Comparison of ENCODE assay signal across 9 cellular contexts in genomic region chr20:52971498-52972189, GRCh38. TPM values are rescaled to one million over a fixed set of nuclear protein-coding genes. Genes with fewer than 3 reads are reported as not detected.
DNase-seq lines count a peak whose midpoint lies in the region; ATAC-seq and TF ChIP-seq lines count a peak whose summit lies in the region.
"Had no signal": no experiment of that assay in that cellular context is flagged by ENCODE, and none has a peak within 500 bp of the region (broad histone marks: within the 10 kb centered on the region; RNA-seq: fewer than 3 reads in every experiment).

No MANE protein-coding gene starts in this region.

- ATAC-seq in stimulated activated effector memory CD8-positive, alpha-beta T cell treated with anti-CD3 and anti-CD28 coated beads, Interleukin-12 subunit alpha, Interleukin-12 subunit beta, amount 100 ng/mL, for 72 hours = no peak
- no peak for ATAC-seq in HG02938 (IDR thresholded peaks at IDR 0.05; ENCODE audit: unreplicated experiment)

- no peak overlapping the region for H3K27ac Mint-ChIP-seq in activated naive CD8-positive, alpha-beta T cell
- no peak overlapping the region for H3K27ac Mint-ChIP-seq in stimulated activated effector memory CD8-positive, alpha-beta T cell treated with anti-CD3 and anti-CD28 coated beads, Interleukin-12 subunit alpha, Interleukin-12 subunit beta, amount 100 ng/mL, for 72 hours

- H3K79me2 ChIP-seq in KMS-11 (ENCODE audit: insufficient read depth, low read depth) = no peaks in the 10 kb centered on the region

- H3K4me3 ChIP-seq in KMS-11 (IDR thresholded peaks at IDR 0.05; ENCODE audit: insufficient read depth, low read depth, low read length) (no peak overlapping the region), iPS-20b (ENCODE audit: low read length) (peak overlapping the region; percentile 94; the same call in 1 of the 2 replicates)

- H3K36me3 ChIP-seq in KMS-11 (ENCODE audit: insufficient read depth) (no peaks in the 10 kb centered on the region), iPS-20b (ENCODE audit: insufficient read depth, low read depth, low read length) (no peaks in the 10 kb centered on the region)

- peak overlapping the region; percentile 81 for H3K4me3 Mint-ChIP-seq in activated naive CD8-positive, alpha-beta T cell
- peak overlapping the region; percentile 56 for H3K4me3 Mint-ChIP-seq in stimulated activated effector memory CD8-positive, alpha-beta T cell treated with anti-CD3 and anti-CD28 coated beads, Interleukin-12 subunit alpha, Interleukin-12 subunit beta, amount 100 ng/mL, for 72 hours

- H3K36me3 Mint-ChIP-seq in activated naive CD8-positive, alpha-beta T cell = no peaks in the 10 kb centered on the region
- no peaks in the 10 kb centered on the region for H3K36me3 Mint-ChIP-seq in stimulated activated effector memory CD8-positive, alpha-beta T cell treated with anti-CD3 and anti-CD28 coated beads, Interleukin-12 subunit alpha, Interleukin-12 subunit beta, amount 100 ng/mL, for 72 hours

- H3K27me3 Mint-ChIP-seq in activated naive CD8-positive, alpha-beta T cell = peaks cover 5% of the 10 kb centered on the region

- H4K20me1 ChIP-seq in KMS-11 (ENCODE audit: insufficient read depth) = no peaks in the 10 kb centered on the region

- TF ChIP-seq CTCF in KMS-11 (conservative IDR thresholded peaks at IDR 0.05; ENCODE audit: low read depth, low read length) = no peak

- no peaks in the 10 kb centered on the region for H3K9me3 ChIP-seq in iPS-20b (ENCODE audit: insufficient read depth, low read depth, low read length)

- H3K9me3 Mint-ChIP-seq in activated naive CD8-positive, alpha-beta T cell (ENCODE audit: low read depth) = no peaks in the 10 kb centered on the region
- H3K9me3 Mint-ChIP-seq in stimulated activated effector memory CD8-positive, alpha-beta T cell treated with anti-CD3 and anti-CD28 coated beads, Interleukin-12 subunit alpha, Interleukin-12 subunit beta, amount 100 ng/mL, for 72 hours = peaks cover 2% of the 10 kb centered on the region

- H2AFZ ChIP-seq in KMS-11 (ENCODE audit: low read depth) = peak overlapping the region; percentile 92

- peak overlapping the region; percentile 47 for H3K4me2 ChIP-seq in KMS-11

- H3K27ac ChIP-seq in KMS-11 (no peak overlapping the region), iPS-20b (ENCODE audit: low read length) (no peak overlapping the region)

- H3K27me3 ChIP-seq in KMS-11 (ENCODE audit: insufficient read depth, low read depth) (no peaks in the 10 kb centered on the region), iPS-20b (ENCODE audit: insufficient read depth, low read length) (peaks cover 46% of the 10 kb centered on the region)

- no peak for DNase-seq in stimulated activated effector memory CD8-positive, alpha-beta T cell treated with anti-CD3 and anti-CD28 coated beads, Interleukin-12 subunit alpha, Interleukin-12 subunit beta, amount 100 ng/mL, for 72 hours (ENCODE audit: low spot score in 2 of 2)
- DNase-seq in AML-193 (lab: John Stamatoyannopoulos, UW) = no peak
- no peak for DNase-seq in cerebellum (ENCODE audit: low spot score)
- DNase-seq in ureter (ENCODE audit: low spot score) = no peak
- DNase-seq: NCI-H1930 had no signal

- peak overlapping the region; percentile 42; the same call in 1 of the 2 replicates for H3K9ac ChIP-seq in KMS-11
- peak overlapping the region; percentile 42; the same call in 1 of the 2 replicates for H3K9ac ChIP-seq in iPS-20b (ENCODE audit: low read depth, low read length)

- peaks cover 38% of the 10 kb centered on the region for H3K4me1 Mint-ChIP-seq in activated naive CD8-positive, alpha-beta T cell (ENCODE audit: low read depth)
- H3K4me1 Mint-ChIP-seq in stimulated activated effector memory CD8-positive, alpha-beta T cell treated with anti-CD3 and anti-CD28 coated beads, Interleukin-12 subunit alpha, Interleukin-12 subunit beta, amount 100 ng/mL, for 72 hours = peaks cover 17% of the 10 kb centered on the region

- no peaks in the 10 kb centered on the region for H3K4me1 ChIP-seq in KMS-11 (ENCODE audit: low read depth, poor library complexity, severe bottlenecking)
- H3K4me1 ChIP-seq in iPS-20b (ENCODE audit: insufficient read depth, low read length) = no peaks in the 10 kb centered on the region

RNA-seq across cellular contexts. Expression of gene TSHZ2, which starts 0.5 kb away (rescaled TPM):
- total RNA-seq in cerebellum = 7.1 TPM
- 23.3 TPM for total RNA-seq in ureter
